17 cellular contexts compared by ENCODE assay signal in genomic region chr9:21017092-21017491, GRCh38. TPM values are rescaled to one million over a fixed set of nuclear protein-coding genes. Genes with fewer than 3 reads are reported as not detected.
DNase-seq lines count a peak whose midpoint lies in the region; TF ChIP-seq lines count a peak whose summit lies in the region.
"Had no signal": no experiment of that assay in that cellular context is flagged by ENCODE, and none has a peak within 500 bp of the region (broad histone marks: within the 10 kb centered on the region; RNA-seq: fewer than 3 reads in every experiment).

No MANE protein-coding gene starts in this region.

- H3K36me3 ChIP-seq in mesenchymal stem cell (ENCODE audit: control insufficient read depth in 1 of 2, insufficient read depth in 2 of 2, low read depth in 1 of 2, low read length in 2 of 2) (peaks cover 0 to 28% of the 10 kb centered on the region in 2 experiments), endodermal cell (ENCODE audit: control insufficient read depth, insufficient read depth, low read length) (no peaks in the 10 kb centered on the region), thyroid gland (no peaks in the 10 kb centered on the region)
- H3K36me3 ChIP-seq: lower lobe of right lung had no signal

- H3K4me1 ChIP-seq in mesenchymal stem cell (ENCODE audit: control insufficient read depth, insufficient read depth, low read depth, low read length): no peaks in the 10 kb centered on the region
- no peaks in the 10 kb centered on the region for H3K4me1 ChIP-seq in endodermal cell (ENCODE audit: control insufficient read depth, insufficient read depth, low read length)
- peaks cover 6 to 12% of the 10 kb centered on the region in 2 donors for H3K4me1 ChIP-seq in thyroid gland
- H3K4me1 ChIP-seq: lower lobe of right lung had no signal

- H4K91ac ChIP-seq in mesenchymal stem cell (ENCODE audit: low read length): no peak overlapping the region

- H3K9me3 ChIP-seq in mesenchymal stem cell (ENCODE audit: control insufficient read depth, low read length): no peaks in the 10 kb centered on the region
- H3K9me3 ChIP-seq in endodermal cell (ENCODE audit: control insufficient read depth, low read length): no peaks in the 10 kb centered on the region
- H3K9me3 ChIP-seq in thyroid gland: no peaks in the 10 kb centered on the region
- H3K9me3 ChIP-seq: lower lobe of right lung had no signal

- DNase-seq in AG09309 (ENCODE audit: low read depth): peak; percentile 32
- peak; percentile 56 for DNase-seq in M059J (ENCODE audit: low read depth)
- DNase-seq in cardiac fibroblast (ENCODE audit: low read depth in 2 of 2): peak; percentile 29 to 88
- DNase-seq in mesenchymal stem cell: peak; percentile 46
- no peak for DNase-seq in NCI-H1417 (lab: John Stamatoyannopoulos, UW)
- no peak for DNase-seq in GOT3 (lab: John Stamatoyannopoulos, UW)
- no peak for DNase-seq in endodermal cell
- DNase-seq in thyroid gland: no peak
- DNase-seq: activated naive CD8-positive, alpha-beta T cell treated with anti-CD3 and anti-CD28 coated beads for 36 hours; DND-41; erythroblast; lower lobe of right lung; NCI-H187 treated with DMSO at 0.1 percent for 48 hours; NCI-H524 had no signal

- no peak overlapping the region for H3K27ac ChIP-seq in mesenchymal stem cell (ENCODE audit: low read length, poor library complexity, severe bottlenecking)
- no peak overlapping the region for H3K27ac ChIP-seq in endodermal cell (ENCODE audit: low read depth, low read length)
- no peak overlapping the region for H3K27ac ChIP-seq in thyroid gland
- H3K27ac ChIP-seq: BLaER1 treated with 17β-estradiol and CSF1 and Interleukin-3, amounts not matched to agents 10 nM and 100 nM; lower lobe of right lung had no signal

- H3K4ac ChIP-seq in mesenchymal stem cell (ENCODE audit: low read depth in 1 of 2, low read length in 2 of 2): no peak overlapping the region

- intact Hi-C loops in thyroid gland (cut with DNase I): no loop called here

- no peak overlapping the region for H3K9ac ChIP-seq in mesenchymal stem cell (ENCODE audit: low read length)
- H3K9ac ChIP-seq in endodermal cell (ENCODE audit: extremely low read depth, low read length, poor library complexity, severe bottlenecking): no peak overlapping the region
- H3K9ac ChIP-seq: BLaER1 treated with 17β-estradiol and CSF1 and Interleukin-3, amounts not matched to agents 10 nM and 100 nM had no signal

- no peak overlapping the region for H2BK12ac ChIP-seq in mesenchymal stem cell (ENCODE audit: low read length in 2 of 2)

- no peak overlapping the region for H3K27ac Mint-ChIP-seq in endodermal cell
- H3K27ac Mint-ChIP-seq: activated naive CD8-positive, alpha-beta T cell treated with anti-CD3 and anti-CD28 coated beads for 36 hours; stimulated activated memory B cell treated with anti-CD40 and anti-IgM and Interleukin-4, amounts not matched to agents 10 μg/mL and 1 μg/mL and 100 μg/mL, for 72 hours had no signal

- peaks cover 9% of the 10 kb centered on the region for H3K4me1 Mint-ChIP-seq in endodermal cell

- H2AFZ ChIP-seq in mesenchymal stem cell (ENCODE audit: low read depth, low read length): no peak overlapping the region

- TF ChIP-seq CTCF in AG09309 (IDR thresholded peaks at IDR 0.05; ENCODE audit: control insufficient read depth, insufficient read depth, low read depth, low read length, missing control alignments) (no peak), cardiac fibroblast (IDR thresholded peaks at IDR 0.05; ENCODE audit: low read depth, low read length) (no peak), endodermal cell (conservative IDR thresholded peaks at IDR 0.05) (no peak), thyroid gland (IDR thresholded peaks at IDR 0.05) (no peak)

- H2AK5ac ChIP-seq in mesenchymal stem cell (ENCODE audit: low read length, severe bottlenecking): no peak overlapping the region

- no peak overlapping the region for H2BK15ac ChIP-seq in mesenchymal stem cell (ENCODE audit: low read depth, poor library complexity, severe bottlenecking)

- peaks cover 3% of the 10 kb centered on the region for H3K79me1 ChIP-seq in mesenchymal stem cell (replicated peaks; ENCODE audit: low read length, poor library complexity, severe bottlenecking)

- no peak overlapping the region for H3K23ac ChIP-seq in mesenchymal stem cell (ENCODE audit: low read length in 2 of 2)

- H2BK120ac ChIP-seq in mesenchymal stem cell (ENCODE audit: low read depth, low read length): no peak overlapping the region

- no peaks in the 10 kb centered on the region for H3K27me3 ChIP-seq in mesenchymal stem cell (ENCODE audit: control insufficient read depth in 1 of 2, insufficient read depth in 1 of 2, low read length in 2 of 2)
- no peaks in the 10 kb centered on the region for H3K27me3 ChIP-seq in endodermal cell (ENCODE audit: control insufficient read depth, insufficient read depth, low read length, poor library complexity, severe bottlenecking)
- H3K27me3 ChIP-seq in thyroid gland: no peaks in the 10 kb centered on the region
- H3K27me3 ChIP-seq: BLaER1 treated with 17β-estradiol and CSF1 and Interleukin-3, amounts not matched to agents 10 nM and 100 nM had no signal

- H3K36me3 Mint-ChIP-seq in endodermal cell (ENCODE audit: low read depth): peaks cover 11% of the 10 kb centered on the region

- H3K4me2 ChIP-seq in mesenchymal stem cell (ENCODE audit: low read length, poor library complexity, severe bottlenecking): no peak overlapping the region

- no peak overlapping the region for H3K14ac ChIP-seq in mesenchymal stem cell (ENCODE audit: low read length in 2 of 2)

- no peak overlapping the region for H4K8ac ChIP-seq in mesenchymal stem cell (ENCODE audit: low read length)

- H3K4me3 Mint-ChIP-seq in endodermal cell: no peak overlapping the region
- H3K4me3 Mint-ChIP-seq: activated naive CD8-positive, alpha-beta T cell treated with anti-CD3 and anti-CD28 coated beads for 36 hours; stimulated activated memory B cell treated with anti-CD40 and anti-IgM and Interleukin-4, amounts not matched to agents 10 μg/mL and 1 μg/mL and 100 μg/mL, for 72 hours had no signal

- WGBS in mesenchymal stem cell: 20% methylated on average over 1 of the region's 2 CpGs
- 93 to 100% methylated on average over 1 to 2 of the region's 2 CpGs for WGBS in endodermal cell (ENCODE audit: insufficient coverage in 1 of 2, insufficient read length in 1 of 2), 2 experiments
- 84 to 85% methylated on average over 2 of the region's 2 CpGs for WGBS in thyroid gland, 2 donors

- H3K18ac ChIP-seq in mesenchymal stem cell (ENCODE audit: low read depth in 1 of 2, low read length in 2 of 2): no peak overlapping the region

- TF ChIP-seq POLR2A in thyroid gland (IDR thresholded peaks at IDR 0.05): no peak

- peaks cover 4% of the 10 kb centered on the region for H3K9me3 Mint-ChIP-seq in endodermal cell
- H3K9me3 Mint-ChIP-seq: stimulated activated memory B cell treated with anti-CD40 and anti-IgM and Interleukin-4, amounts not matched to agents 10 μg/mL and 1 μg/mL and 100 μg/mL, for 72 hours had no signal

- no peak overlapping the region for H3K4me3 ChIP-seq in AG09309 (ENCODE audit: control insufficient read depth, low read depth, low read length)
- no peak overlapping the region for H3K4me3 ChIP-seq in cardiac fibroblast (replicated peaks in 1 of 2; ENCODE audit: low read depth in 2 of 2, low read length in 2 of 2)
- no peak overlapping the region for H3K4me3 ChIP-seq in mesenchymal stem cell (ENCODE audit: insufficient read depth in 1 of 2, low read depth in 1 of 2, low read length in 2 of 2)
- no peak overlapping the region for H3K4me3 ChIP-seq in endodermal cell (ENCODE audit: low read length)
- no peak overlapping the region for H3K4me3 ChIP-seq in thyroid gland (replicated peaks in 1 of 3)
- H3K4me3 ChIP-seq: BLaER1 treated with 17β-estradiol and CSF1 and Interleukin-3, amounts not matched to agents 10 nM and 100 nM; lower lobe of right lung had no signal

- H2BK5ac ChIP-seq in mesenchymal stem cell (ENCODE audit: low read depth, low read length, poor library complexity, severe bottlenecking): no peak overlapping the region

- H3K27me3 Mint-ChIP-seq in endodermal cell (ENCODE audit: insufficient read depth): no peaks in the 10 kb centered on the region
- H3K27me3 Mint-ChIP-seq: activated naive CD8-positive, alpha-beta T cell treated with anti-CD3 and anti-CD28 coated beads for 36 hours; stimulated activated memory B cell treated with anti-CD40 and anti-IgM and Interleukin-4, amounts not matched to agents 10 μg/mL and 1 μg/mL and 100 μg/mL, for 72 hours had no signal

RNA-seq across cellular contexts. Expression of gene HACD4, which starts 14.3 kb away (rescaled TPM):
- 4.1 TPM in 2 replicates for total RNA-seq in M059J (2014; rRNA removed; shearing (Covaris generic))
- polyA plus RNA-seq in mesenchymal stem cell (2013, experiment 1 of 2): 1.8 TPM
- 2.0 TPM for polyA plus RNA-seq in mesenchymal stem cell (2013, experiment 2 of 2)
- total RNA-seq in endodermal cell: 1 to 10 TPM; 1.6 to 1.7 TPM
- polyA plus RNA-seq in endodermal cell (2013, experiment 1 of 2): 1.5 TPM
- 1.4 TPM for polyA plus RNA-seq in endodermal cell (2013, experiment 2 of 2)
- 1 to 10 TPM; 1.8 to 4.8 (median 3.3) TPM for total RNA-seq in thyroid gland
- polyA plus RNA-seq: neural cell had no signal

Comparison
In these comparisons a context has a peak if more than half of its experiments do, and no peak if none do; other contexts are left out.
1. DNase-seq: peak in AG09309 (single experiment), M059J (single experiment), cardiac fibroblast (2 of 2) and mesenchymal stem cell (single experiment); none in NCI-H1417 (0 of 3), GOT3 (single experiment), endodermal cell (single experiment) and thyroid gland (0 of 2).